In genomic region chr11:77422690-77423089, GRCh38 we compare ENCODE assay signal across 23 cellular contexts.
"Had no signal": no experiment of that assay in that cellular context is flagged by ENCODE, and none has a peak within 500 bp of the region (broad histone marks: within the 10 kb centered on the region; RNA-seq: fewer than 3 reads in every experiment).

No MANE protein-coding gene starts in this region.

- H3K27ac Mint-ChIP-seq: dendritic cell treated with granulocyte-macrophage colony-stimulating factor and Interleukin-4, amounts not matched to agents 40 ng/mL and 50 ng/mL, for 4 days; effector memory CD8-positive, alpha-beta T cell; endodermal cell; mesothelial cell of epicardium; naive B cell had no signal

- H3K4me3 ChIP-seq: colonic mucosa, esophagus squamous epithelium, gastrocnemius medialis, heart right ventricle, left ventricle myocardium inferior, lower lobe of right lung, mucosa of descending colon had no signal

- H3K27me3 ChIP-seq: colonic mucosa, esophagus squamous epithelium, gastrocnemius medialis, heart right ventricle had no signal

- H3K4me1 ChIP-seq: left ventricle myocardium inferior, lower lobe of right lung had no signal

- H3K36me3 Mint-ChIP-seq: mesothelial cell of epicardium, naive B cell had no signal

- ATAC-seq: effector memory CD8-positive, alpha-beta T cell; esophagus mucosa; gastrocnemius medialis; heart right ventricle; lower lobe of right lung; mucosa of descending colon had no signal

- H3K9me3 Mint-ChIP-seq: dendritic cell treated with granulocyte-macrophage colony-stimulating factor and Interleukin-4, amounts not matched to agents 40 ng/mL and 50 ng/mL, for 4 days; effector memory CD8-positive, alpha-beta T cell; endodermal cell; mesothelial cell of epicardium; naive B cell had no signal

- H3K27ac ChIP-seq: colonic mucosa, epithelial cell of prostate, esophagus squamous epithelium, gastrocnemius medialis, heart right ventricle, left ventricle myocardium inferior, lower lobe of right lung had no signal

- H3K36me3 ChIP-seq: colonic mucosa, esophagus squamous epithelium, gastrocnemius medialis, heart right ventricle, left ventricle myocardium inferior, lower lobe of right lung had no signal

- DNase-seq: colonic mucosa; cortex of kidney; effector CD8-positive, alpha-beta T cell; effector memory CD8-positive, alpha-beta T cell; endodermal cell; erythroblast; esophagus squamous epithelium; foreskin fibroblast; foreskin melanocyte; gastrocnemius medialis; glutamatergic neuron; head of caudate nucleus; heart right ventricle; hippocampal formation; left ventricle myocardium inferior; lower lobe of right lung; mesenchymal stem cell; mucosa of descending colon; naive B cell had no signal

- H3K4me3 Mint-ChIP-seq: dendritic cell treated with granulocyte-macrophage colony-stimulating factor and Interleukin-4, amounts not matched to agents 40 ng/mL and 50 ng/mL, for 4 days; effector memory CD8-positive, alpha-beta T cell; endodermal cell; mesothelial cell of epicardium; naive B cell had no signal

- H3K27me3 Mint-ChIP-seq: dendritic cell treated with granulocyte-macrophage colony-stimulating factor and Interleukin-4, amounts not matched to agents 40 ng/mL and 50 ng/mL, for 4 days had no signal
